In the genomic region with DNA sequence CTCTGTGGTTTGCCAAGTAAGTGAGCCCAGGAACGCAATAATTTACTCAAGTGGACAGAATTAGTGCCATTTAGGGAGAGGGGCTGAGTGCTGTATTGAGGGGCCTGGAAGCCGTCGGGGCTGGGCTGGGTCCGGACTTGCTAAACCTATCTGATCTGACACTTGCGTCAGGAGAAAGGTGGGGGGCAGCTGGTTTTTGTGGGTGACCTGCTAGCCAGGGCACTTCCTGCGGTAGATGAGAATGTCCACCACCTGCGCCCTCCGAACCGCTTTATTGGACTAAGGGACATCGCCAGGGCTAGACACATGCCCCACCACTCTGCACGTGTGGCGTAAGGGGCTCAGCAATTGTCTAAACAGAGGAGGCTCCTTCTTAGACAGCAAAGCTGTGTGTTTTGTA, we compare ENCODE assay signal across 17 cellular contexts.
"Had no signal": no experiment of that assay in that cellular context is flagged by ENCODE, and none has a peak within 500 bp of the region (broad histone marks: within the 10 kb centered on the region; RNA-seq: fewer than 3 reads in every experiment).

No MANE protein-coding gene starts in this region.

- H3K9me3 ChIP-seq: esophagus muscularis mucosa, gastrocnemius medialis, right atrium auricular region, thoracic aorta had no signal

- H3K27ac ChIP-seq: esophagus muscularis mucosa, gastrocnemius medialis, heart right ventricle, right atrium auricular region, sigmoid colon, skin epidermis, stomach, thoracic aorta had no signal

- H3K9me3 Mint-ChIP-seq: type B pancreatic cell had no signal

- DNase-seq: effector memory CD4-positive, alpha-beta T cell; gastrocnemius medialis; heart right ventricle; kidney glomerular epithelial cell; midbrain; sigmoid colon; stimulated activated CD4-positive, alpha-beta T cell treated with anti-CD3 and anti-CD28 coated beads, Interleukin-2, amount 100 ng/mL, for 24 hours; stimulated activated CD4-positive, alpha-beta T cell treated with anti-CD3 and anti-CD28 coated beads, Interleukin-4, amount 100 ng/mL, for 4 hours; stimulated activated naive B cell treated with anti-CD40 and anti-IgM and Interleukin-4, amounts not matched to agents 10 μg/mL and 1 μg/mL and 100 μg/mL, for 72 hours; stomach; substantia nigra had no signal

- H3K36me3 ChIP-seq: esophagus muscularis mucosa, gastrocnemius medialis, heart right ventricle, right atrium auricular region, sigmoid colon, stomach, thoracic aorta had no signal

- H3K36me3 Mint-ChIP-seq: natural killer cell treated with Interleukin-12 subunit alpha and Interleukin-12 subunit beta and Interleukin-15 and Interleukin-18, amount 100 ng/mL, for 72 hours; stimulated activated naive B cell treated with anti-CD40 and anti-IgM and Interleukin-4, amounts not matched to agents 10 μg/mL and 1 μg/mL and 100 μg/mL, for 72 hours had no signal

- H3K4me1 ChIP-seq: gastrocnemius medialis, heart right ventricle, right atrium auricular region had no signal

- H3K27me3 ChIP-seq: right atrium auricular region had no signal

- H3K4me3 Mint-ChIP-seq: natural killer cell treated with Interleukin-12 subunit alpha and Interleukin-12 subunit beta and Interleukin-15 and Interleukin-18, amount 100 ng/mL, for 72 hours; stimulated activated naive B cell treated with anti-CD40 and anti-IgM and Interleukin-4, amounts not matched to agents 10 μg/mL and 1 μg/mL and 100 μg/mL, for 72 hours; type B pancreatic cell had no signal

- H3K4me3 ChIP-seq: esophagus muscularis mucosa, gastrocnemius medialis, heart right ventricle, right atrium auricular region, sigmoid colon, skin epidermis, stomach, thoracic aorta had no signal

- H3K4me1 Mint-ChIP-seq: stimulated activated naive B cell treated with anti-CD40 and anti-IgM and Interleukin-4, amounts not matched to agents 10 μg/mL and 1 μg/mL and 100 μg/mL, for 72 hours had no signal

- H3K27ac Mint-ChIP-seq: natural killer cell treated with Interleukin-12 subunit alpha and Interleukin-12 subunit beta and Interleukin-15 and Interleukin-18, amount 100 ng/mL, for 72 hours; stimulated activated naive B cell treated with anti-CD40 and anti-IgM and Interleukin-4, amounts not matched to agents 10 μg/mL and 1 μg/mL and 100 μg/mL, for 72 hours; type B pancreatic cell had no signal
